17 cellular contexts compared by ENCODE assay signal in the genomic region with DNA sequence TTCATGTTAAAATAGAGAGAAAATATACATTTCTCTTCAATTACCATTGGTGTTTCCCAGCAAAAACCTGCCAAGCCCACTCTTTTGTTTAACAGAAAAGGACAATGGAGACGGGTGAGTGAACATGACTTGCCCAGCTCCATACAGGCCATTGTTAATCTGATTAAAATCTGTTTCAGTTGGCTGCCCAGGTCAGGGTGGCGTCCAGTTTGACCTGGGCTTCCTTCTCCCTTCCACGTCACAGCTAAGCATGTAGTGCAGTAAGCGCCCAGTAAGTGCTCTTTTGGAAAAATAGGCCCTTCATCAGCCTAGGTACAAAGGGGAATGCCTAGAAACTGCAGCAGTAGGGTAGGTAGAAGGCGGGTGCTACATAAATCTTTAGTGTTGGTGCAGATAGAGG. TPM values are rescaled to one million over a fixed set of nuclear protein-coding genes. Genes with fewer than 3 reads are reported as not detected.
DNase-seq lines count a peak whose midpoint lies in the region; ATAC-seq and TF ChIP-seq lines count a peak whose summit lies in the region.
"Had no signal": no experiment of that assay in that cellular context is flagged by ENCODE, and none has a peak within 500 bp of the region (broad histone marks: within the 10 kb centered on the region; RNA-seq: fewer than 3 reads in every experiment).

No MANE protein-coding gene starts in this region.

- H3K36me3 ChIP-seq in HCT116 (ENCODE audit: control insufficient read depth in 1 of 2, insufficient read depth in 2 of 2, low read length in 2 of 2) = no peaks in the 10 kb centered on the region
- no peaks in the 10 kb centered on the region for H3K36me3 ChIP-seq in Karpas-422 (ENCODE audit: insufficient read depth, low read length)

- H2AFZ ChIP-seq in HCT116 (ENCODE audit: low read depth, low read length, poor library complexity, severe bottlenecking) (no peak overlapping the region), Karpas-422 (ENCODE audit: low read length) (no peak overlapping the region)

- H3K4me2 ChIP-seq in HCT116 (ENCODE audit: low read length) = peak overlapping the region; percentile 25; the same call in 1 of the 2 replicates
- no peak overlapping the region for H3K4me2 ChIP-seq in Karpas-422 (ENCODE audit: low read depth, low read length, poor library complexity, severe bottlenecking)

- ATAC-seq in HCT116 = no peak
- ATAC-seq in central memory CD8-positive, alpha-beta T cell (replicated peaks; ENCODE audit: extremely low read depth, poor library complexity, severe bottlenecking) = no peak

- peaks cover 34% of the 10 kb centered on the region for H3K4me1 Mint-ChIP-seq in activated naive CD4-positive, alpha-beta T cell treated with anti-CD3 and anti-CD28 coated beads, Interleukin-2, amount 10 ng/mL, durations not matched to agents 7 days and 5 days
- peaks cover 22% of the 10 kb centered on the region for H3K4me1 Mint-ChIP-seq in central memory CD8-positive, alpha-beta T cell
- H3K4me1 Mint-ChIP-seq in neural crest cell = peaks cover 15% of the 10 kb centered on the region

- no peak for DNase-seq in activated naive CD4-positive, alpha-beta T cell treated with anti-CD3 and anti-CD28 coated beads, Interleukin-2, amount 10 ng/mL, durations not matched to agents 7 days and 5 days
- DNase-seq in activated naive CD4-positive, alpha-beta T cell treated with anti-CD3 and anti-CD28 coated beads, Interleukin-2, amount 50 U/mL, for 16 hours = no peak
- DNase-seq in HCT116 (ENCODE audit: low read depth, low spot score) (no peak), neural crest cell (ENCODE audit: low read depth, low spot score) (no peak), Karpas-422 (no peak), NCI-H2081 treated with DMSO at 0.1 percent for 48 hours (lab: John Stamatoyannopoulos, UW) (no peak)
- no peak for DNase-seq in central memory CD8-positive, alpha-beta T cell (ENCODE audit: low spot score in 2 of 2)
- no peak for DNase-seq in stimulated activated CD4-positive, alpha-beta T cell treated with anti-CD3 and anti-CD28 coated beads, Interleukin-2, amount 100 ng/mL, for 48 hours
- DNase-seq: C1 segment of cervical spinal cord, DMS79, HCEC 1CT, Kasumi-1, NCI-H1105, NCI-H1694, NCI-H446, NCI-H69, OCI-M1 had no signal

- peaks cover 12% of the 10 kb centered on the region for H3K36me3 Mint-ChIP-seq in activated naive CD4-positive, alpha-beta T cell treated with anti-CD3 and anti-CD28 coated beads, Interleukin-2, amount 10 ng/mL, durations not matched to agents 7 days and 5 days
- peaks cover 16% of the 10 kb centered on the region for H3K36me3 Mint-ChIP-seq in central memory CD8-positive, alpha-beta T cell (ENCODE audit: insufficient read depth)
- peaks cover 3% of the 10 kb centered on the region for H3K36me3 Mint-ChIP-seq in neural crest cell (ENCODE audit: low read depth)

- H3K9ac ChIP-seq in HCT116 (ENCODE audit: low read length) (no peak overlapping the region), Karpas-422 (ENCODE audit: low read length) (no peak overlapping the region)

- no peak overlapping the region for H3K27ac ChIP-seq in HCT116 (ENCODE audit: low read depth, low read length)
- H3K27ac ChIP-seq in Karpas-422 (ENCODE audit: low read length) = no peak overlapping the region

- BruUV-seq in HCT116 (replicated peaks; lab: Mats Ljungman, UMichigan) = no TSS peak

- H3K27me3 ChIP-seq in HCT116 (ENCODE audit: insufficient read depth, low read length) (no peaks in the 10 kb centered on the region), Karpas-422 (ENCODE audit: low read length) (no peaks in the 10 kb centered on the region)

- peak overlapping the region; percentile 26 for H3K4me3 Mint-ChIP-seq in activated naive CD4-positive, alpha-beta T cell treated with anti-CD3 and anti-CD28 coated beads, Interleukin-2, amount 10 ng/mL, durations not matched to agents 7 days and 5 days
- peak overlapping the region; percentile 94 for H3K4me3 Mint-ChIP-seq in central memory CD8-positive, alpha-beta T cell
- H3K4me3 Mint-ChIP-seq in neural crest cell = peak overlapping the region; percentile 72

- H3K4me3 ChIP-seq in HCT116 (replicated peaks in 1 of 2; ENCODE audit: low read depth in 1 of 2, low read length in 2 of 2) = no peak overlapping the region
- no peak overlapping the region for H3K4me3 ChIP-seq in Karpas-422 (ENCODE audit: low read length)

- TF ChIP-seq RAD21 in HCT116 (IDR thresholded peaks at IDR 0.05; ENCODE audit: low read depth) = no peak

- TF ChIP-seq CTCF in HCT116 (IDR thresholded peaks at IDR 0.05 in 2 of 3, conservative IDR thresholded peaks at IDR 0.05 in 1 of 3; ENCODE audit: borderline replicate concordance in 1 of 3, insufficient read depth in 1 of 3, low read depth in 2 of 3, low read length in 2 of 3) (no peak), neural crest cell (conservative IDR thresholded peaks at IDR 0.05) (no peak)

- peaks cover 8% of the 10 kb centered on the region for H3K27me3 Mint-ChIP-seq in activated naive CD4-positive, alpha-beta T cell treated with anti-CD3 and anti-CD28 coated beads, Interleukin-2, amount 10 ng/mL, durations not matched to agents 7 days and 5 days
- no peaks in the 10 kb centered on the region for H3K27me3 Mint-ChIP-seq in central memory CD8-positive, alpha-beta T cell
- H3K27me3 Mint-ChIP-seq in neural crest cell (ENCODE audit: low read depth) = no peaks in the 10 kb centered on the region

- H3K9me3 ChIP-seq in HCT116 (ENCODE audit: control insufficient read depth in 1 of 2, insufficient read depth in 1 of 2, low read depth in 1 of 2, low read length in 2 of 2) (no peaks in the 10 kb centered on the region), Karpas-422 (ENCODE audit: low read length) (no peaks in the 10 kb centered on the region)

- no peaks in the 10 kb centered on the region for H3K9me3 Mint-ChIP-seq in activated naive CD4-positive, alpha-beta T cell treated with anti-CD3 and anti-CD28 coated beads, Interleukin-2, amount 10 ng/mL, durations not matched to agents 7 days and 5 days
- H3K9me3 Mint-ChIP-seq in central memory CD8-positive, alpha-beta T cell = no peaks in the 10 kb centered on the region
- H3K9me3 Mint-ChIP-seq in neural crest cell = no peaks in the 10 kb centered on the region

- intact Hi-C loops in HCT116 (cut with micrococcal nuclease) = no loop called here

- POLR2A ChIA-PET in HCT116 (lab: Charles Lee) = interaction anchor here (1.3 kb wide), 1 partner anchor 32 kb away, joined by 4 read pairs; a partner anchor contains a TSS

- H3K27ac Mint-ChIP-seq in activated naive CD4-positive, alpha-beta T cell treated with anti-CD3 and anti-CD28 coated beads, Interleukin-2, amount 10 ng/mL, durations not matched to agents 7 days and 5 days = no peak overlapping the region
- H3K27ac Mint-ChIP-seq in central memory CD8-positive, alpha-beta T cell (ENCODE audit: low read depth) = no peak overlapping the region
- no peak overlapping the region for H3K27ac Mint-ChIP-seq in neural crest cell (ENCODE audit: unreplicated experiment)

- RAD21 ChIA-PET in HCT116 (lab: Charles Lee; ENCODE audit: low non-redundant PET in 1 of 2, low total read pairs in 2 of 2, uncharacterized antibody in 2 of 2, unreplicated experiment in 2 of 2) = no interaction called here

- H3K9me2 ChIP-seq in HCT116 (ENCODE audit: insufficient read depth) (no peaks in the 10 kb centered on the region), Karpas-422 (replicated peaks; ENCODE audit: insufficient read depth, low read length) (no peaks in the 10 kb centered on the region)

- H4K20me1 ChIP-seq in HCT116 (ENCODE audit: insufficient read depth) = no peaks in the 10 kb centered on the region
- H4K20me1 ChIP-seq in Karpas-422 (ENCODE audit: insufficient read depth, low read depth, low read length) = peaks cover 7% of the 10 kb centered on the region; the same call in 1 of the 2 replicates

- peaks cover 6 to 18% of the 10 kb centered on the region in 2 experiments; a peak in 3 of 4 replicates for H3K4me1 ChIP-seq in HCT116 (ENCODE audit: control insufficient read depth in 1 of 2, insufficient read depth in 2 of 2, low read length in 2 of 2)
- H3K4me1 ChIP-seq in Karpas-422 (ENCODE audit: low read length) = peaks cover 15% of the 10 kb centered on the region

- CTCF ChIA-PET in activated naive CD4-positive, alpha-beta T cell treated with anti-CD3 and anti-CD28 coated beads, Interleukin-2, amount 10 ng/mL, durations not matched to agents 7 days and 5 days (lab: Charles Lee) = no interaction called here
- CTCF ChIA-PET in HCT116 (lab: Charles Lee) = no interaction called here

- H3K79me2 ChIP-seq in HCT116 (ENCODE audit: insufficient read depth, low read length) (no peaks in the 10 kb centered on the region), Karpas-422 (ENCODE audit: low read length) (no peaks in the 10 kb centered on the region)

- TF ChIP-seq POLR2A in HCT116 (IDR thresholded peaks at IDR 0.05; ENCODE audit: borderline replicate concordance, extremely low read depth, insufficient read depth, insufficient read length) = no peak

TF ChIP-seq in HCT116, 20 proteins besides CTCF, POLR2A, EP300 and RAD21 (continues in another document):
- no peak for TF ChIP-seq SRF (IDR thresholded peaks at IDR 0.05; ENCODE audit: low read depth)
- no peak for TF ChIP-seq ZNF274 (IDR thresholded peaks at IDR 0.05; ENCODE audit: low read depth, low read length)

RNA-seq across cellular contexts. Expression of a gene that starts 1.5 kb away (rescaled TPM):
- total RNA-seq in HCT116 (2021; ENCODE audit: unreplicated experiment) = 12.9 TPM
- polyA plus RNA-seq in HCT116 (2012) = 12.5 and 15.5 TPM in 2 replicates
- 13.0 and 14.2 TPM in 2 replicates for total RNA-seq in neural crest cell
- 0.29 TPM in 1 of 2 replicates, not detected in the other for total RNA-seq in Karpas-422 (2014; rRNA removed; shearing (Covaris generic); ENCODE audit: low replicate concordance)

RNA-seq across cellular contexts. Expression of a gene that starts 14.4 kb away (rescaled TPM):
- 93.8 TPM for total RNA-seq in HCT116 (2021; ENCODE audit: unreplicated experiment)
- polyA plus RNA-seq in HCT116 (2012) = 119 and 125 TPM in 2 replicates
- 155 and 168 TPM in 2 replicates for total RNA-seq in neural crest cell
- total RNA-seq in Karpas-422 (2014; rRNA removed; shearing (Covaris generic); ENCODE audit: low replicate concordance) = 50.2 and 90.6 TPM in 2 replicates

RNA-seq across cellular contexts. Expression of a gene that starts 31.2 kb away (rescaled TPM):
- total RNA-seq in HCT116 (2021; ENCODE audit: unreplicated experiment) (64.9 TPM), neural crest cell (42.2 and 45.8 TPM in 2 replicates)
- 66.2 and 68.6 TPM in 2 replicates for polyA plus RNA-seq in HCT116 (2012)
- total RNA-seq in Karpas-422 (2014; rRNA removed; shearing (Covaris generic); ENCODE audit: low replicate concordance) = 22.9 and 36.3 TPM in 2 replicates

RNA-seq across cellular contexts. Expression of a gene that starts 32.3 kb away (rescaled TPM):
- total RNA-seq in HCT116 (2021; ENCODE audit: unreplicated experiment) (10.5 TPM), neural crest cell (9.1 and 12.0 TPM in 2 replicates)
- polyA plus RNA-seq in HCT116 (2012) = 10.5 and 10.8 TPM in 2 replicates
- 3.1 and 14.4 TPM in 2 replicates for total RNA-seq in Karpas-422 (2014; rRNA removed; shearing (Covaris generic); ENCODE audit: low replicate concordance)

RNA-seq across cellular contexts. Expression of a gene that starts 37.2 kb away (rescaled TPM):
- total RNA-seq in HCT116 (2021; ENCODE audit: unreplicated experiment) (54.6 TPM), neural crest cell (6.5 and 8.8 TPM in 2 replicates)
- 68.2 and 76.3 TPM in 2 replicates for polyA plus RNA-seq in HCT116 (2012)
- not detected in 2 replicates for total RNA-seq in Karpas-422 (2014; rRNA removed; shearing (Covaris generic); ENCODE audit: low replicate concordance)

Comparison
In these comparisons a context has a peak if more than half of its experiments do, and no peak if none do; other contexts are left out.
1. H3K4me3 Mint-ChIP-seq: peak in every context shown above with its lines; median percentile 94 in central memory CD8-positive, alpha-beta T cell; 72 in neural crest cell; 26 in activated naive CD4-positive, alpha-beta T cell treated with anti-CD3 and anti-CD28 coated beads, Interleukin-2, amount 10 ng/mL, durations not matched to agents 7 days and 5 days.
2. RNA of a gene that starts 1.5 kb away (total RNA-seq): 13.0 to 14.2 TPM in neural crest cell and 12.9 TPM in HCT116 (single experiment); 0.29 TPM in Karpas-422; every median in the first group is over 10 times any median in the second.